In genomic region chr17:82551779-82552457, GRCh38 we compare ENCODE assay signal across 8 cellular contexts. TPM values are rescaled to one million over a fixed set of nuclear protein-coding genes. Genes with fewer than 3 reads are reported as not detected.
DNase-seq lines count a peak whose midpoint lies in the region; ATAC-seq and TF ChIP-seq lines count a peak whose summit lies in the region.

No MANE protein-coding gene starts in this region.

- no peak overlapping the region for H3K4me3 ChIP-seq in coronary artery

- ATAC-seq in HG03066 (IDR thresholded peaks at IDR 0.05; ENCODE audit: low read depth, unreplicated experiment) = peak; percentile 70

- peak overlapping the region; percentile 61 to 73 for H3K27ac ChIP-seq in coronary artery

- DNase-seq in NCI-H2227 (lab: John Stamatoyannopoulos, UW; ENCODE audit: unreplicated experiment) = peak; percentile 49
- DNase-seq in NCI-H2227 treated with DMSO at 0.1 percent for 48 hours (lab: John Stamatoyannopoulos, UW) = no peak
- DNase-seq in NCI-H446 treated with DMSO at 0.1 percent for 48 hours (lab: John Stamatoyannopoulos, UW) = peak; percentile 44
- peak; percentile 43 to 76 for DNase-seq in activated CD4-positive, alpha-beta T cell treated with anti-CD3 and anti-CD28 coated beads, Interleukin-2, amount 50 U/mL, for 24 hours (ENCODE audit: low read depth in 1 of 2, low spot score in 1 of 2)
- DNase-seq in coronary artery (ENCODE audit: low spot score) = peak; percentile 86
- peak; percentile 92 for DNase-seq in mesenteric fat pad (ENCODE audit: low spot score)
- DNase-seq in stimulated activated CD8-positive, alpha-beta memory T cell treated with anti-CD3 and anti-CD28 coated beads, Interleukin-7, amount 100 ng/mL, for 24 hours (ENCODE audit: low read depth) = peak; percentile 45

- TF ChIP-seq CTCF in coronary artery (IDR thresholded peaks at IDR 0.05) = peak; percentile 70

RNA-seq across cellular contexts. Expression of gene FOXK2, which starts 32.4 kb away (rescaled TPM):
- total RNA-seq in mesenteric fat pad = 65.3 TPM
